In the genomic region with DNA sequence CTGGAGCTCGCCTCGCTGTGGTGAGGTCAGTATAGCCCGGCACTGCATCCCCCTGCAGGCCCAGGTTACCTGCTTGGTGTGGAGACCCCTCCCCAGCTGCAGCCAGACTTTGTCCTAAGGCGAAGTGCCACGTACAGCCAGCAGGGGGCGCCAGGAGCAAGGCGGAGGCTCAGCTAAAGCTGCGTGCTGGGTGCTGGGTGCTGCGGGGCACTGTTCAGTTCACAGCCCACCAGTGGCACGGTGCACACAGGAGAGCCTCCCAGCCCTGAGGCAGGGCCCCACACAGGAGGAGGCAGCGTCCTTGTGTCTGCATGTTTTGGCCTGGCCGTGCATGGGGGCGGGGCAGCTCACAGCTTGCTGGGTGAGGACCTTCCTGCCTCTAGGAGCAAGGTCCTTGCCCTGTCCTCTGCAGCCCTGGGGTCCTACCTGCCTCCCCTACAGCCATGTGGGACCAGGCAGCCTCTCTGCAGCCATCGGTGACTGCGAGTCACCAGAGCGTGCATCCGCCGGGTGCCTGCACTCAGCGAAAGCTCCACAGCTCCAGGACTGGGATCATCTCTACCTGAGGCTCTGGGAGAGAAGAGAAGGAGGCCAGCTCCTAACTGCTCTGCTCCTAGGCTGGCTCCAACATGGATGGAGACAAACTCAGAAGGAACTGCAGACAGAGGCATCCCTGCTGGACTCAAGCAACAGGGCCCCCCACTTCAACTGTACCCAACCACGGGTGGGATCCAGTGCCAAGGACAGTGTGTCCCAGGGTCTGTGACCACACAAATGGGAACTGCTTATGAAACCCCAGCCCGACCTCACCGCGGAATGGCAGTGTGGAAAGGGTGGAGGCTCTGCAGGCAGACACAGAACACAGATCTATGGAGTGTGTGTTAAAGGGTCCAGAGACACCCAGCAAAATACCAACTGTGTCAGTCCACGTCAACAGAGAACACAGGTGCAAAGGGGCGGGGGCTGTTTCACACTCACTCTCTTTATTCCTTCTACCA, we compare ENCODE assay signal across 8 cellular contexts. TPM values are rescaled to one million over a fixed set of nuclear protein-coding genes. Genes with fewer than 3 reads are reported as not detected.
DNase-seq lines count a peak whose midpoint lies in the region; ATAC-seq and TF ChIP-seq lines count a peak whose summit lies in the region.

No MANE protein-coding gene starts in this region.

- peaks cover 2 to 89% (median 23%) of the 10 kb centered on the region in 4 donors for H3K4me1 ChIP-seq in right lobe of liver

- H3K27ac ChIP-seq in right lobe of liver: peak overlapping the region in 1 of 3 donors; percentile 56

- H3K4me3 Mint-ChIP-seq in activated CD4-positive, alpha-beta T cell treated with anti-CD3 and anti-CD28 coated beads for 36 hours: no peak overlapping the region
- H3K4me3 Mint-ChIP-seq in central memory CD8-positive, alpha-beta T cell: no peak overlapping the region

- DNase-seq in GM12864 (ENCODE audit: low read depth) (no peak), NAMALWA (ENCODE audit: low spot score) (peak; percentile 87), right lobe of liver (peak; percentile 71 to 85 (median 75)), NCI-H774 (lab: John Stamatoyannopoulos, UW) (no peak)
- peak; percentile 87 for DNase-seq in activated CD4-positive, alpha-beta T cell treated with anti-CD3 and anti-CD28 coated beads for 36 hours
- peak; percentile 67 to 77 for DNase-seq in central memory CD8-positive, alpha-beta T cell (ENCODE audit: low spot score in 2 of 2)
- DNase-seq in stimulated activated CD8-positive, alpha-beta memory T cell treated with anti-CD3 and anti-CD28 coated beads, Interleukin-4, amount 100 ng/mL, for 24 hours (ENCODE audit: low read depth): peak; percentile 51

- H3K4me3 ChIP-seq in GM12864 (ENCODE audit: low read depth, low read length) (no peak overlapping the region), right lobe of liver (no peak overlapping the region)

- H3K4me1 Mint-ChIP-seq in activated CD4-positive, alpha-beta T cell treated with anti-CD3 and anti-CD28 coated beads for 36 hours: peaks cover 31% of the 10 kb centered on the region
- H3K4me1 Mint-ChIP-seq in central memory CD8-positive, alpha-beta T cell: peaks cover 19% of the 10 kb centered on the region

- intact Hi-C loops in activated CD4-positive, alpha-beta T cell treated with anti-CD3 and anti-CD28 coated beads for 36 hours (cut with DNase I, micrococcal nuclease): loop anchor here (1.0 to 5.0 kb wide), 5 partner anchors 21 to 458 kb away; a partner anchor contains a TSS
- intact Hi-C loops in right lobe of liver (cut with DNase I): no loop called here

- CTCF ChIA-PET in activated CD4-positive, alpha-beta T cell treated with anti-CD3 and anti-CD28 coated beads for 36 hours (lab: Charles Lee): interaction anchor here (0.6 to 3.2 kb wide), 24 partner anchors 12 to 144 kb away, joined by 3 to 38 read pairs (median 6); a partner anchor contains a TSS

- H3K9me3 Mint-ChIP-seq in activated CD4-positive, alpha-beta T cell treated with anti-CD3 and anti-CD28 coated beads for 36 hours (ENCODE audit: low read depth): no peaks in the 10 kb centered on the region
- H3K9me3 Mint-ChIP-seq in central memory CD8-positive, alpha-beta T cell: no peaks in the 10 kb centered on the region

- H3K27me3 ChIP-seq in right lobe of liver: no peaks in the 10 kb centered on the region

- no peaks in the 10 kb centered on the region for H3K9me3 ChIP-seq in right lobe of liver

- H3K36me3 ChIP-seq in right lobe of liver: no peaks in the 10 kb centered on the region

- WGBS in right lobe of liver (ENCODE audit: insufficient coverage, low coverage, low lambda C conversion rate, missing lambda C conversion rate): 40% methylated on average over 2 of the region's 25 CpGs

- peak; percentile 38 for ATAC-seq in activated CD4-positive, alpha-beta T cell treated with anti-CD3 and anti-CD28 coated beads for 36 hours
- ATAC-seq in central memory CD8-positive, alpha-beta T cell (replicated peaks; ENCODE audit: extremely low read depth, poor library complexity, severe bottlenecking): peak; percentile 31
- peak; percentile 2 to 11 (median 4) for ATAC-seq in right lobe of liver
- ATAC-seq in GM19351 (IDR thresholded peaks at IDR 0.05; ENCODE audit: unreplicated experiment): no peak

- peak overlapping the region; percentile 25 for H3K27ac Mint-ChIP-seq in activated CD4-positive, alpha-beta T cell treated with anti-CD3 and anti-CD28 coated beads for 36 hours
- H3K27ac Mint-ChIP-seq in central memory CD8-positive, alpha-beta T cell (ENCODE audit: low read depth): no peak overlapping the region

- TF ChIP-seq CTCF in GM12864 (IDR thresholded peaks at IDR 0.05; ENCODE audit: low read depth, low read length, missing control alignments) (peak; percentile 96), right lobe of liver (IDR thresholded peaks at IDR 0.05) (peak; percentile 92 to 97 (median 94))

- no peaks in the 10 kb centered on the region for H3K27me3 Mint-ChIP-seq in activated CD4-positive, alpha-beta T cell treated with anti-CD3 and anti-CD28 coated beads for 36 hours
- H3K27me3 Mint-ChIP-seq in central memory CD8-positive, alpha-beta T cell: no peaks in the 10 kb centered on the region

- POLR2A ChIA-PET in activated CD4-positive, alpha-beta T cell treated with anti-CD3 and anti-CD28 coated beads for 36 hours (lab: Charles Lee): interaction anchor here (1.1 to 1.5 kb wide), 4 partner anchors 11 to 21 kb away, joined by 3 to 5 read pairs (median 4); no protein-coding TSS in a partner anchor

- peak; percentile 17 for TF ChIP-seq POLR2A in right lobe of liver (IDR thresholded peaks at IDR 0.05)

- H3K36me3 Mint-ChIP-seq in activated CD4-positive, alpha-beta T cell treated with anti-CD3 and anti-CD28 coated beads for 36 hours (ENCODE audit: low read depth): peaks cover 76% of the 10 kb centered on the region
- H3K36me3 Mint-ChIP-seq in central memory CD8-positive, alpha-beta T cell (ENCODE audit: insufficient read depth): peaks cover 47% of the 10 kb centered on the region

RNA-seq across cellular contexts. Expression of a gene that starts 19.0 kb away (rescaled TPM):
- 100 to 1,000 TPM; 337 to 354 TPM for total RNA-seq in activated CD4-positive, alpha-beta T cell treated with anti-CD3 and anti-CD28 coated beads for 36 hours
- total RNA-seq in right lobe of liver: 10 to 100 TPM in 5 of 6 experiments, 1 to 10 TPM in 1; 7.0 to 16.3 (median 12.4) TPM

Comparison
In these comparisons a context has a peak if more than half of its experiments do, and no peak if none do; other contexts are left out.
1. DNase-seq: peak in NAMALWA (single experiment), activated CD4-positive, alpha-beta T cell treated with anti-CD3 and anti-CD28 coated beads for 36 hours (single experiment), central memory CD8-positive, alpha-beta T cell (2 of 2), right lobe of liver (3 of 3) and stimulated activated CD8-positive, alpha-beta memory T cell treated with anti-CD3 and anti-CD28 coated beads, Interleukin-4, amount 100 ng/mL, for 24 hours (single experiment); none in GM12864 (single experiment) and NCI-H774 (single experiment).
2. RNA of a gene that starts 19.0 kb away (total RNA-seq): 337 to 354 TPM in activated CD4-positive, alpha-beta T cell treated with anti-CD3 and anti-CD28 coated beads for 36 hours; 7.0 to 16.3 TPM in right lobe of liver; every median in the first group is over 10 times any median in the second.
3. intact Hi-C loops: an anchor here in activated CD4-positive, alpha-beta T cell treated with anti-CD3 and anti-CD28 coated beads for 36 hours (1.0 to 5.0 kb wide); none called in right lobe of liver.